In genomic region chr15:25693321-25694237, GRCh38 we compare ENCODE assay signal across 8 cellular contexts.
DNase-seq lines count a peak whose midpoint lies in the region; ATAC-seq and TF ChIP-seq lines count a peak whose summit lies in the region.

No MANE protein-coding gene starts in this region.

- TF ChIP-seq CTCF in GM12865 (IDR thresholded peaks at IDR 0.05; ENCODE audit: insufficient read depth, low read depth, low read length, missing control alignments), result peak; percentile 47
- peak in 5 of 7 experiments; percentile 11 to 37 (median 27) for TF ChIP-seq CTCF in body of pancreas (IDR thresholded peaks at IDR 0.05)
- TF ChIP-seq CTCF in lung (IDR thresholded peaks at IDR 0.05; ENCODE audit: control extremely low read depth, extremely low read depth), result peak; percentile 16

- H3K4me1 ChIP-seq in body of pancreas, result no peaks in the 10 kb centered on the region
- H3K4me1 ChIP-seq in lung (ENCODE audit: control insufficient read depth in 2 of 2, insufficient read depth in 2 of 2, low read length in 2 of 2), result no peaks in the 10 kb centered on the region
- no peaks in the 10 kb centered on the region for H3K4me1 ChIP-seq in aorta (ENCODE audit: control insufficient read depth in 1 of 2, insufficient read depth in 2 of 2, low read length in 2 of 2)

- intact Hi-C loops in body of pancreas (cut with DNase I), result no loop called here
- intact Hi-C loops in aorta (cut with DNase I), result loop anchor here (5.0 to 10.0 kb wide), 5 partner anchors 169 to 241 kb away; partner anchors contain the start of gene ATP10A (in 1 of the 2)

- no peak overlapping the region for H3K27ac ChIP-seq in body of pancreas
- no peak overlapping the region for H3K27ac ChIP-seq in lung (ENCODE audit: low read depth in 1 of 2, low read length in 1 of 2)
- no peak overlapping the region for H3K27ac ChIP-seq in aorta (ENCODE audit: low read depth in 1 of 2, low read length in 2 of 2)

- H3K36me3 ChIP-seq in body of pancreas (replicated peaks in 1 of 2; ENCODE audit: insufficient read depth in 1 of 2, low read depth in 2 of 2), result no peaks in the 10 kb centered on the region
- H3K36me3 ChIP-seq in lung (ENCODE audit: control insufficient read depth in 2 of 2, insufficient read depth in 2 of 2, low read length in 2 of 2), result peaks cover 0 to 10% of the 10 kb centered on the region in 2 donors
- H3K36me3 ChIP-seq in aorta (ENCODE audit: control insufficient read depth in 1 of 2, insufficient read depth in 2 of 2, low read length in 1 of 2), result peaks cover 0 to 10% of the 10 kb centered on the region in 2 donors

- no peak for TF ChIP-seq POLR2A in body of pancreas (IDR thresholded peaks at IDR 0.05)

- H3K4me3 ChIP-seq in GM12865 (ENCODE audit: low read depth, low read length), result no peak overlapping the region
- no peak overlapping the region for H3K4me3 ChIP-seq in body of pancreas
- no peak overlapping the region for H3K4me3 ChIP-seq in lung
- no peak overlapping the region for H3K4me3 ChIP-seq in aorta (ENCODE audit: low read length in 2 of 2)

- no peaks in the 10 kb centered on the region for H3K9me3 ChIP-seq in body of pancreas
- H3K9me3 ChIP-seq in lung (ENCODE audit: control insufficient read depth in 2 of 2, insufficient read depth in 1 of 2, low read length in 1 of 2), result no peaks in the 10 kb centered on the region
- no peaks in the 10 kb centered on the region for H3K9me3 ChIP-seq in aorta (ENCODE audit: control insufficient read depth, low read length)

- ATAC-seq in body of pancreas (no peak), lung (ENCODE audit: insufficient read depth, low FRiP score) (no peak), aorta (ENCODE audit: low FRiP score) (peak; percentile 73), GM21786 (IDR thresholded peaks at IDR 0.05; ENCODE audit: unreplicated experiment) (no peak)

- peak; percentile 2 for DNase-seq in GM12865 (ENCODE audit: low read depth)
- peak; percentile 10 for DNase-seq in OCI-M1 (lab: John Stamatoyannopoulos, UW)
- peak in 1 of 4 donors; percentile 15 for DNase-seq in body of pancreas
- DNase-seq in lung (ENCODE audit: low spot score), result no peak
- DNase-seq in aorta, result peak; percentile 62 to 81
- no peak for DNase-seq in SIG-M5 (lab: John Stamatoyannopoulos, UW)
- no peak for DNase-seq in dermis blood vessel endothelial cell

- WGBS in body of pancreas, 2 donors, result 63 to 71% methylated on average over 14 to 19 of the region's 19 CpGs
- WGBS in lung, 2 donors, result 83 to 86% methylated on average over 19 of the region's 19 CpGs
- 69 to 74% methylated on average over 19 of the region's 19 CpGs for WGBS in aorta, 2 donors

- H3K27me3 ChIP-seq in body of pancreas, result no peaks in the 10 kb centered on the region
- no peaks in the 10 kb centered on the region for H3K27me3 ChIP-seq in lung (ENCODE audit: control insufficient read depth, insufficient read depth)
- H3K27me3 ChIP-seq in aorta (ENCODE audit: control insufficient read depth in 1 of 2, insufficient read depth in 2 of 2, low read length in 1 of 2), result no peaks in the 10 kb centered on the region

Comparison
In these comparisons a context has a peak if more than half of its experiments do, and no peak if none do; other contexts are left out.
1. DNase-seq: peak in GM12865 (single experiment), OCI-M1 (single experiment) and aorta (2 of 2); none in lung (single experiment), SIG-M5 (single experiment) and dermis blood vessel endothelial cell (single experiment).
2. Peak in every context shown above with its lines, with median percentiles within 50 percentile points of each other: CTCF ChIP-seq.